ENCODE assay signal across 20 cellular contexts in genomic region chr18:76545433-76546281, GRCh38. TPM values are rescaled to one million over a fixed set of nuclear protein-coding genes. Genes with fewer than 3 reads are reported as not detected.
DNase-seq lines count a peak whose midpoint lies in the region; TF ChIP-seq lines count a peak whose summit lies in the region.
"Had no signal": no experiment of that assay in that cellular context is flagged by ENCODE, and none has a peak within 500 bp of the region (broad histone marks: within the 10 kb centered on the region; RNA-seq: fewer than 3 reads in every experiment).

No MANE protein-coding gene starts in this region.

- peaks cover 48% of the 10 kb centered on the region for H3K4me1 ChIP-seq in A673 (ENCODE audit: insufficient read depth, low read length, poor library complexity, severe bottlenecking)
- H3K4me1 ChIP-seq in CD8-positive, alpha-beta memory T cell (ENCODE audit: insufficient read depth, low read length) = no peaks in the 10 kb centered on the region
- H3K4me1 ChIP-seq: A549 had no signal

- H3K9me3 Mint-ChIP-seq in nephron = peaks cover 8% of the 10 kb centered on the region
- H3K9me3 Mint-ChIP-seq in CD8-positive, alpha-beta memory T cell = no peaks in the 10 kb centered on the region
- H3K9me3 Mint-ChIP-seq in activated CD4-positive, alpha-beta memory T cell treated with anti-CD3 and anti-CD28 coated beads, Interleukin-2, amount 10 ng/mL, durations not matched to agents 7 days and 5 days = no peaks in the 10 kb centered on the region
- H3K9me3 Mint-ChIP-seq: activated naive CD4-positive, alpha-beta T cell treated with anti-CD3 and anti-CD28 coated beads, Interleukin-2, amount 10 ng/mL, durations not matched to agents 7 days and 5 days; CD8-positive, alpha-beta T cell; natural killer cell; T-helper 2 cell treated with Interferon-gamma antibody and Interleukin-4, amounts not matched to agents 5 μg/mL and 100 μg/mL, for 36 hours had no signal

- H3K4me3 ChIP-seq in A673 (ENCODE audit: low read depth, low read length, poor library complexity, severe bottlenecking) = no peak overlapping the region
- H3K4me3 ChIP-seq in choroid plexus epithelial cell (ENCODE audit: low read depth, low read length) = no peak overlapping the region
- H3K4me3 ChIP-seq in CD8-positive, alpha-beta memory T cell (ENCODE audit: low read length) = no peak overlapping the region
- H3K4me3 ChIP-seq: A549, thoracic aorta had no signal

- H3K27ac Mint-ChIP-seq in nephron = peak overlapping the region; percentile 10 to 79 (median 41)
- H3K27ac Mint-ChIP-seq in CD8-positive, alpha-beta memory T cell = no peak overlapping the region
- no peak overlapping the region for H3K27ac Mint-ChIP-seq in activated CD4-positive, alpha-beta memory T cell treated with anti-CD3 and anti-CD28 coated beads, Interleukin-2, amount 10 ng/mL, durations not matched to agents 7 days and 5 days
- H3K27ac Mint-ChIP-seq: activated CD4-positive, alpha-beta T cell treated with anti-CD3 and anti-CD28 coated beads for 36 hours; activated naive CD4-positive, alpha-beta T cell treated with anti-CD3 and anti-CD28 coated beads, Interleukin-2, amount 10 ng/mL, durations not matched to agents 7 days and 5 days; CD8-positive, alpha-beta T cell; natural killer cell; T-helper 2 cell treated with Interferon-gamma antibody and Interleukin-4, amounts not matched to agents 5 μg/mL and 100 μg/mL, for 36 hours had no signal

- DNase-seq in A673 (ENCODE audit: low spot score) (peak; percentile 18), NCI-H2227 treated with DMSO at 0.1 percent for 48 hours (lab: John Stamatoyannopoulos, UW) (peak; percentile 57), choroid plexus epithelial cell (ENCODE audit: low read depth) (peak; percentile 25), NCI-H1417 (lab: John Stamatoyannopoulos, UW) (no peak), hepatic stellate cell (ENCODE audit: low spot score) (no peak)
- DNase-seq in CD8-positive, alpha-beta memory T cell = no peak
- DNase-seq in activated CD4-positive, alpha-beta memory T cell treated with anti-CD3 and anti-CD28 coated beads, Interleukin-2, amount 10 ng/mL, durations not matched to agents 7 days and 5 days = no peak
- DNase-seq: activated CD4-positive, alpha-beta T cell treated with anti-CD3 and anti-CD28 coated beads for 36 hours; activated CD8-positive, alpha-beta memory T cell treated with anti-CD3 and anti-CD28 coated beads, Interleukin-2, amount 50 U/mL, for 48 hours; activated naive CD4-positive, alpha-beta T cell treated with anti-CD3 and anti-CD28 coated beads, Interleukin-2, amount 10 ng/mL, durations not matched to agents 7 days and 5 days; brain microvascular endothelial cell; CD8-positive, alpha-beta T cell; natural killer cell; retina; Right ventricle myocardium superior; stimulated activated CD4-positive, alpha-beta T cell treated with anti-CD3 and anti-CD28 coated beads, Interleukin-1b, Interleukin-23, amount 100 ng/mL, for 48 hours had no signal

- peak overlapping the region; percentile 62 for H3K27ac ChIP-seq in A673 (ENCODE audit: low read depth, low read length, poor library complexity, severe bottlenecking)
- H3K27ac ChIP-seq in CD8-positive, alpha-beta memory T cell (ENCODE audit: low read depth, low read length) = no peak overlapping the region
- H3K27ac ChIP-seq: A549, brain microvascular endothelial cell, thoracic aorta had no signal

- TF ChIP-seq CTCF in A673 (conservative IDR thresholded peaks at IDR 0.05; ENCODE audit: low read depth, low read length) (no peak), choroid plexus epithelial cell (conservative IDR thresholded peaks at IDR 0.05; ENCODE audit: low read depth, low read length) (no peak), nephron (IDR thresholded peaks at IDR 0.05; ENCODE audit: unreplicated experiment in 3 of 3) (no peak)

- POLR2A ChIA-PET in A673 (lab: Charles Lee; ENCODE audit: low non-redundant PET) = interaction anchor here (0.6 kb wide), 1 partner anchor 725 kb away, joined by 11 read pairs; no protein-coding TSS in a partner anchor
- POLR2A ChIA-PET in CD8-positive, alpha-beta memory T cell (lab: Charles Lee) = no interaction called here
- POLR2A ChIA-PET in activated CD4-positive, alpha-beta memory T cell treated with anti-CD3 and anti-CD28 coated beads, Interleukin-2, amount 10 ng/mL, durations not matched to agents 7 days and 5 days (lab: Charles Lee) = no interaction called here

- H3K27me3 Mint-ChIP-seq in nephron (ENCODE audit: low read depth) = peaks cover 7% of the 10 kb centered on the region
- H3K27me3 Mint-ChIP-seq in CD8-positive, alpha-beta memory T cell = peaks cover 1 to 8% of the 10 kb centered on the region in 2 donors
- H3K27me3 Mint-ChIP-seq in activated CD4-positive, alpha-beta memory T cell treated with anti-CD3 and anti-CD28 coated beads, Interleukin-2, amount 10 ng/mL, durations not matched to agents 7 days and 5 days = no peaks in the 10 kb centered on the region

- intact Hi-C loops in A673 (cut with micrococcal nuclease; ENCODE audit: unreplicated experiment) = loop anchor here (1.0 to 2.0 kb wide), 2 partner anchors 9 to 51 kb away; partner anchors contain the start of gene ZNF516

- BruUV-seq in A673 (replicated peaks; lab: Mats Ljungman, UMichigan) = no TSS peak

- H3K36me3 ChIP-seq in A673 (ENCODE audit: insufficient read depth, low read length, poor library complexity, severe bottlenecking) = no peaks in the 10 kb centered on the region
- no peaks in the 10 kb centered on the region for H3K36me3 ChIP-seq in CD8-positive, alpha-beta memory T cell (ENCODE audit: insufficient read depth, low read length)
- H3K36me3 ChIP-seq: brain microvascular endothelial cell, thoracic aorta had no signal

- no peak overlapping the region for H3K4me3 Mint-ChIP-seq in nephron
- H3K4me3 Mint-ChIP-seq in CD8-positive, alpha-beta memory T cell = no peak overlapping the region
- no peak overlapping the region for H3K4me3 Mint-ChIP-seq in activated CD4-positive, alpha-beta memory T cell treated with anti-CD3 and anti-CD28 coated beads, Interleukin-2, amount 10 ng/mL, durations not matched to agents 7 days and 5 days
- H3K4me3 Mint-ChIP-seq: activated CD4-positive, alpha-beta T cell treated with anti-CD3 and anti-CD28 coated beads for 36 hours; activated naive CD4-positive, alpha-beta T cell treated with anti-CD3 and anti-CD28 coated beads, Interleukin-2, amount 10 ng/mL, durations not matched to agents 7 days and 5 days; CD8-positive, alpha-beta T cell; natural killer cell; T-helper 2 cell treated with Interferon-gamma antibody and Interleukin-4, amounts not matched to agents 5 μg/mL and 100 μg/mL, for 36 hours had no signal

- peaks cover 5% of the 10 kb centered on the region for H3K4me1 Mint-ChIP-seq in nephron
- H3K4me1 Mint-ChIP-seq in CD8-positive, alpha-beta memory T cell = no peaks in the 10 kb centered on the region
- no peaks in the 10 kb centered on the region for H3K4me1 Mint-ChIP-seq in activated CD4-positive, alpha-beta memory T cell treated with anti-CD3 and anti-CD28 coated beads, Interleukin-2, amount 10 ng/mL, durations not matched to agents 7 days and 5 days
- H3K4me1 Mint-ChIP-seq: activated CD4-positive, alpha-beta T cell treated with anti-CD3 and anti-CD28 coated beads for 36 hours; activated naive CD4-positive, alpha-beta T cell treated with anti-CD3 and anti-CD28 coated beads, Interleukin-2, amount 10 ng/mL, durations not matched to agents 7 days and 5 days; natural killer cell had no signal

- CTCF ChIA-PET in A673 (lab: Charles Lee) = no interaction called here
- CTCF ChIA-PET in CD8-positive, alpha-beta memory T cell (lab: Charles Lee) = no interaction called here
- CTCF ChIA-PET in activated CD4-positive, alpha-beta memory T cell treated with anti-CD3 and anti-CD28 coated beads, Interleukin-2, amount 10 ng/mL, durations not matched to agents 7 days and 5 days (lab: Charles Lee) = no interaction called here

- H3K9me3 ChIP-seq in A673 (ENCODE audit: low read depth, low read length, poor library complexity, severe bottlenecking) = no peaks in the 10 kb centered on the region
- no peaks in the 10 kb centered on the region for H3K9me3 ChIP-seq in CD8-positive, alpha-beta memory T cell (ENCODE audit: low read length)
- H3K9me3 ChIP-seq: A549, thoracic aorta had no signal

- H3K27me3 ChIP-seq in A673 (replicated peaks; ENCODE audit: insufficient read depth, low read depth, low read length, poor library complexity) = no peaks in the 10 kb centered on the region
- no peaks in the 10 kb centered on the region for H3K27me3 ChIP-seq in CD8-positive, alpha-beta memory T cell (ENCODE audit: insufficient read depth, low read length, poor library complexity, severe bottlenecking)
- H3K27me3 ChIP-seq: brain microvascular endothelial cell had no signal

- peaks cover 14% of the 10 kb centered on the region for H3K36me3 Mint-ChIP-seq in nephron (ENCODE audit: low read depth)
- H3K36me3 Mint-ChIP-seq in CD8-positive, alpha-beta memory T cell = no peaks in the 10 kb centered on the region
- H3K36me3 Mint-ChIP-seq in activated CD4-positive, alpha-beta memory T cell treated with anti-CD3 and anti-CD28 coated beads, Interleukin-2, amount 10 ng/mL, durations not matched to agents 7 days and 5 days (ENCODE audit: low read depth) = no peaks in the 10 kb centered on the region
- H3K36me3 Mint-ChIP-seq: activated naive CD4-positive, alpha-beta T cell treated with anti-CD3 and anti-CD28 coated beads, Interleukin-2, amount 10 ng/mL, durations not matched to agents 7 days and 5 days; CD8-positive, alpha-beta T cell; natural killer cell had no signal

RNA-seq across cellular contexts. Expression of gene ZNF516, which starts 50.6 kb away (rescaled TPM):
- total RNA-seq in A673 (2021) = 32.3 and 43.8 TPM in 2 replicates
- total RNA-seq in CD8-positive, alpha-beta memory T cell = 1 to 10 TPM; 1.3 to 1.6 TPM
- 1.9 TPM for polyA plus RNA-seq in CD8-positive, alpha-beta memory T cell
- 1 to 10 TPM; 3.9 to 5.0 TPM for total RNA-seq in activated CD4-positive, alpha-beta memory T cell treated with anti-CD3 and anti-CD28 coated beads, Interleukin-2, amount 10 ng/mL, durations not matched to agents 7 days and 5 days

Comparison
In these comparisons a context has a peak if more than half of its experiments do, and no peak if none do; other contexts are left out.
1. DNase-seq: peak in A673 (single experiment), NCI-H2227 treated with DMSO at 0.1 percent for 48 hours (single experiment) and choroid plexus epithelial cell (single experiment); none in NCI-H1417 (0 of 3), CD8-positive, alpha-beta memory T cell (0 of 5), hepatic stellate cell (single experiment) and activated CD4-positive, alpha-beta memory T cell treated with anti-CD3 and anti-CD28 coated beads, Interleukin-2, amount 10 ng/mL, durations not matched to agents 7 days and 5 days (single experiment).
2. H3K27ac Mint-ChIP-seq: peak in nephron (3 of 3); none in CD8-positive, alpha-beta memory T cell (0 of 8) and activated CD4-positive, alpha-beta memory T cell treated with anti-CD3 and anti-CD28 coated beads, Interleukin-2, amount 10 ng/mL, durations not matched to agents 7 days and 5 days (single experiment).